22 cellular contexts compared by ENCODE assay signal in genomic region chrX:49210406-49210805, GRCh38. TPM values are rescaled to one million over a fixed set of nuclear protein-coding genes. Genes with fewer than 3 reads are reported as not detected.
"Had no signal": no experiment of that assay in that cellular context is flagged by ENCODE, and none has a peak within 500 bp of the region (broad histone marks: within the 10 kb centered on the region; RNA-seq: fewer than 3 reads in every experiment).

No MANE protein-coding gene starts in this region.

- H3K4me3 Mint-ChIP-seq: stimulated activated effector memory CD8-positive, alpha-beta T cell treated with anti-CD3 and anti-CD28 coated beads, Interleukin-12 subunit alpha, Interleukin-12 subunit beta, amount 100 ng/mL, for 72 hours; stimulated activated memory B cell treated with anti-CD40 and anti-IgM and Interleukin-4, amounts not matched to agents 10 μg/mL and 1 μg/mL and 100 μg/mL, for 72 hours; stimulated activated naive CD8-positive, alpha-beta T cell treated with anti-CD3 and anti-CD28 coated beads, Interleukin-15, Interleukin-2, amounts not matched to agents 100 ng/mL and 50 ng/mL, for 24 hours; type B pancreatic cell had no signal

- H3K9me3 Mint-ChIP-seq: stimulated activated naive CD8-positive, alpha-beta T cell treated with anti-CD3 and anti-CD28 coated beads, Interleukin-15, Interleukin-2, amounts not matched to agents 100 ng/mL and 50 ng/mL, for 24 hours; type B pancreatic cell had no signal

- H3K27ac Mint-ChIP-seq: stimulated activated effector memory CD8-positive, alpha-beta T cell treated with anti-CD3 and anti-CD28 coated beads, Interleukin-12 subunit alpha, Interleukin-12 subunit beta, amount 100 ng/mL, for 72 hours; stimulated activated memory B cell treated with anti-CD40 and anti-IgM and Interleukin-4, amounts not matched to agents 10 μg/mL and 1 μg/mL and 100 μg/mL, for 72 hours; stimulated activated naive B cell treated with anti-CD40 and anti-IgM and Interleukin-4, amounts not matched to agents 10 μg/mL and 1 μg/mL and 100 μg/mL, for 72 hours; stimulated activated naive CD8-positive, alpha-beta T cell treated with anti-CD3 and anti-CD28 coated beads, Interleukin-15, amount 100 ng/mL, for 72 hours; stimulated activated naive CD8-positive, alpha-beta T cell treated with anti-CD3 and anti-CD28 coated beads, Interleukin-15, Interleukin-2, amounts not matched to agents 100 ng/mL and 50 ng/mL, for 24 hours; type B pancreatic cell had no signal

- H3K4me1 Mint-ChIP-seq: stimulated activated effector memory CD8-positive, alpha-beta T cell treated with anti-CD3 and anti-CD28 coated beads, Interleukin-12 subunit alpha, Interleukin-12 subunit beta, amount 100 ng/mL, for 72 hours; stimulated activated memory B cell treated with anti-CD40 and anti-IgM and Interleukin-4, amounts not matched to agents 10 μg/mL and 1 μg/mL and 100 μg/mL, for 72 hours; stimulated activated naive CD8-positive, alpha-beta T cell treated with anti-CD3 and anti-CD28 coated beads, Interleukin-15, amount 100 ng/mL, for 72 hours had no signal

- H3K36me3 Mint-ChIP-seq: stimulated activated effector memory CD8-positive, alpha-beta T cell treated with anti-CD3 and anti-CD28 coated beads, Interleukin-12 subunit alpha, Interleukin-12 subunit beta, amount 100 ng/mL, for 72 hours; stimulated activated memory B cell treated with anti-CD40 and anti-IgM and Interleukin-4, amounts not matched to agents 10 μg/mL and 1 μg/mL and 100 μg/mL, for 72 hours; type B pancreatic cell had no signal

- DNase-seq: stimulated activated CD4-positive, alpha-beta T cell treated with anti-CD3 and anti-CD28 coated beads, Interleukin-2, amount 100 ng/mL, for 48 hours; stimulated activated CD4-positive, alpha-beta T cell treated with anti-CD3 and anti-CD28 coated beads, Interleukin-4, amount 100 ng/mL, for 1 hour; stimulated activated CD4-positive, alpha-beta T cell treated with anti-CD3 and anti-CD28 coated beads, Interleukin-4, amount 100 ng/mL, for 24 hours; stimulated activated CD4-positive, alpha-beta T cell treated with anti-CD3 and anti-CD28 coated beads, Interleukin-4, amount 100 ng/mL, for 4 hours; stimulated activated naive B cell treated with anti-CD40 and anti-IgM and Interleukin-4, amounts not matched to agents 10 μg/mL and 1 μg/mL and 100 μg/mL, for 72 hours; stimulated activated naive CD4-positive, alpha-beta T cell; stimulated activated naive CD4-positive, alpha-beta T cell treated with Interleukin-2 at 50 U/mL for 16 hours; stomach; testis; thyroid gland; tibial artery; transverse colon; trophoblast cell; upper lobe of left lung; upper lobe of right lung; uterus had no signal

- H3K27me3 Mint-ChIP-seq: stimulated activated memory B cell treated with anti-CD40 and anti-IgM and Interleukin-4, amounts not matched to agents 10 μg/mL and 1 μg/mL and 100 μg/mL, for 72 hours; stimulated activated naive CD8-positive, alpha-beta T cell treated with anti-CD3 and anti-CD28 coated beads, Interleukin-15, amount 100 ng/mL, for 72 hours; stimulated activated naive CD8-positive, alpha-beta T cell treated with anti-CD3 and anti-CD28 coated beads, Interleukin-15, Interleukin-2, amounts not matched to agents 100 ng/mL and 50 ng/mL, for 24 hours; type B pancreatic cell had no signal

RNA-seq across cellular contexts. Expression of gene CACNA1F, which starts 22.7 kb away (rescaled TPM):
- total RNA-seq: temporal lobe had no signal
